Comparison of ENCODE assay signal across 11 cellular contexts in genomic region chr4:139028191-139028661, GRCh38. TPM values are rescaled to one million over a fixed set of nuclear protein-coding genes. Genes with fewer than 3 reads are reported as not detected.
DNase-seq lines count a peak whose midpoint lies in the region; ATAC-seq, FAIRE-seq and TF ChIP-seq lines count a peak whose summit lies in the region.
"Had no signal": no experiment of that assay in that cellular context is flagged by ENCODE, and none has a peak within 500 bp of the region (broad histone marks: within the 10 kb centered on the region; RNA-seq: fewer than 3 reads in every experiment).

No MANE protein-coding gene starts in this region.

- DNase-seq in GM12891 (ENCODE audit: insufficient read length, low spot score) (no peak), SHP77 (lab: John Stamatoyannopoulos, UW) (peak; percentile 58 to 74), heart right ventricle (peak; percentile 54 to 63), transverse colon (no peak), MV-4-11 (lab: John Stamatoyannopoulos, UW) (no peak)
- DNase-seq: activated naive CD8-positive, alpha-beta T cell treated with anti-CD3 and anti-CD28 coated beads, Interleukin-2, amount 10 ng/mL, durations not matched to agents 7 days and 5 days; immature natural killer cell had no signal

- peak; percentile 47 for FAIRE-seq in GM12891 (lab: Jason Lieb, UNC)
- FAIRE-seq: D721Med had no signal

- no peak for TF ChIP-seq POLR2A in GM12891 (IDR thresholded peaks at IDR 0.05; ENCODE audit: low read depth, low read length)
- TF ChIP-seq POLR2A in transverse colon (IDR thresholded peaks at IDR 0.05), result no peak

- H3K36me3 ChIP-seq in heart right ventricle, result peaks cover 0 to 13% (median 0%) of the 10 kb centered on the region in 9 donors
- no peaks in the 10 kb centered on the region for H3K36me3 ChIP-seq in parathyroid adenoma (ENCODE audit: control insufficient read depth, insufficient read depth, low read length)
- no peaks in the 10 kb centered on the region for H3K36me3 ChIP-seq in transverse colon

- H3K4me3 ChIP-seq in heart right ventricle (no peak overlapping the region), parathyroid adenoma (ENCODE audit: low read depth, low read length) (no peak overlapping the region), transverse colon (no peak overlapping the region)

- H3K27ac ChIP-seq in heart right ventricle (peak overlapping the region; percentile 50 to 88 (median 79)), parathyroid adenoma (peak overlapping the region; percentile 69), transverse colon (no peak overlapping the region)

- H3K9ac ChIP-seq in parathyroid adenoma, result no peak overlapping the region

- in situ Hi-C loops in transverse colon (cut with MboI; ENCODE audit: low pct_ligation_motif_present in 1 of 4, low pct_unique_long_range_greater_than_20kb in 1 of 4, low sequenced_read_pairs in 3 of 4), result no loop called here

- no peak for TF ChIP-seq EP300 in transverse colon (IDR thresholded peaks at IDR 0.05; ENCODE audit: low read depth)

- TF ChIP-seq CTCF in heart right ventricle (IDR thresholded peaks at IDR 0.05), result no peak
- no peak for TF ChIP-seq CTCF in parathyroid adenoma (IDR thresholded peaks at IDR 0.05)
- TF ChIP-seq CTCF in transverse colon (IDR thresholded peaks at IDR 0.05), result no peak

- H3K4me2 ChIP-seq in parathyroid adenoma (ENCODE audit: low read length), result no peak overlapping the region

- peak; percentile 74 to 95 (median 91) for ATAC-seq in heart right ventricle
- ATAC-seq in GM18909 (IDR thresholded peaks at IDR 0.05; ENCODE audit: poor library complexity, unreplicated experiment), result no peak
- no peak for ATAC-seq in HG03565 (IDR thresholded peaks at IDR 0.05; ENCODE audit: unreplicated experiment)

- H3K79me2 ChIP-seq in parathyroid adenoma, result peaks cover 3% of the 10 kb centered on the region

- intact Hi-C loops in heart right ventricle (cut with DNase I) (no loop called here), transverse colon (cut with DNase I; ENCODE audit: low total_unique reads) (no loop called here)

- WGBS in heart right ventricle, 2 donors, result 42 to 55% methylated on average over 11 of the region's 11 CpGs
- 87 to 100% methylated on average over 2 to 11 of the region's 11 CpGs for WGBS in transverse colon (ENCODE audit: low coverage in 1 of 2), 2 donors

- H3K9me3 ChIP-seq in heart right ventricle (no peaks in the 10 kb centered on the region), parathyroid adenoma (ENCODE audit: control insufficient read depth, low read length) (no peaks in the 10 kb centered on the region), transverse colon (no peaks in the 10 kb centered on the region)

- peaks cover 0 to 33% (median 4%) of the 10 kb centered on the region in 9 donors for H3K4me1 ChIP-seq in heart right ventricle
- H3K4me1 ChIP-seq in parathyroid adenoma, result no peaks in the 10 kb centered on the region
- peaks cover 0 to 8% (median 0%) of the 10 kb centered on the region in 4 donors for H3K4me1 ChIP-seq in transverse colon

- H3K27me3 ChIP-seq in heart right ventricle (no peaks in the 10 kb centered on the region), parathyroid adenoma (ENCODE audit: control insufficient read depth, insufficient read depth, low read length) (no peaks in the 10 kb centered on the region), transverse colon (no peaks in the 10 kb centered on the region)

- H2AFZ ChIP-seq in parathyroid adenoma, result peak overlapping the region; percentile 34

TF ChIP-seq in GM12891, 5 proteins besides CTCF, POLR2A, EP300 and RAD21:
- TF ChIP-seq PAX5 (IDR thresholded peaks at IDR 0.05; ENCODE audit: insufficient read depth, low read length, severe bottlenecking) (no peak), POLR2AphosphoS5 (IDR thresholded peaks at IDR 0.05; ENCODE audit: low read depth, low read length) (no peak), TAF1 (IDR thresholded peaks at IDR 0.05; ENCODE audit: low read depth, low read length) (no peak), POU2F2 (IDR thresholded peaks at IDR 0.05; ENCODE audit: low read depth, low read length) (no peak), SPI1 (IDR thresholded peaks at IDR 0.05; ENCODE audit: low read depth, low read length) (no peak)

RNA-seq across cellular contexts. Expression of gene NOCT, which starts 12.6 kb away (rescaled TPM):
- polyA plus RNA-seq in GM12891 (2012; ENCODE audit: low read depth, missing spikeins), result 7.6 TPM
- total RNA-seq in heart right ventricle (10 to 100 TPM in 3 of 10 donors, 1 to 10 TPM in 7; 5.7 to 16.5 (median 8.2) TPM), transverse colon (10 to 100 TPM in 3 of 4 donors, 1 to 10 TPM in 1; 1.4 to 33.7 (median 15.0) TPM)
- 1 to 10 TPM; 2.4 to 2.6 TPM for polyA plus RNA-seq in heart right ventricle

Comparison
In these comparisons a context has a peak if more than half of its experiments do, and no peak if none do; other contexts are left out.
1. DNase-seq: peak in SHP77 (2 of 2) and heart right ventricle (2 of 2); none in GM12891 (single experiment), transverse colon (single experiment) and MV-4-11 (single experiment).
2. ATAC-seq: peak in heart right ventricle (8 of 8); none in GM18909 (single experiment) and HG03565 (single experiment).
3. H3K27ac ChIP-seq: peak in heart right ventricle (10 of 10) and parathyroid adenoma (single experiment); none in transverse colon (0 of 4).